Comparison of ENCODE assay signal across 1 cellular context in the genomic region with DNA sequence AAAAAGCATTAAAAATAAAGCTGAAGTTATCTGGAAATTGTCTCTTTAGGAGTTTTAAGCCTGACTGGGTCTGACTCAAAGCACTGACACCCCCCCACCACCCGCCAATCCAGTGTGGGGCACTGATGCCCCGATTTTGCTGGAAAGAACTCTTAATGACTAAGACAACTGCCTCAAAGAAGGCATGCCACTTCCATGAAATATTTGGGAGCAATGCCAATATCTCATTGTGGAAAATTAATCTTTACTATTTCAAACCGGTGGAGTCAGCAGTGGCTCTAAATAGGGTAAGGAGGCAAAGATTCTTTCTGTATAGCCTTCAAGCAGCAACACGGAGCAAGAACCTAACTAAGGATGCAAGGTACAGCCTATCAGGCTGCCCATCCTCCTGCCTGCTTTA.
TF ChIP-seq lines count a peak whose summit lies in the region.

No MANE protein-coding gene starts in this region.

TF ChIP-seq in SK-N-SH, 30 proteins besides CTCF, POLR2A, EP300 and RAD21 (continued from another document):
- TF ChIP-seq FOSL2 (IDR thresholded peaks at IDR 0.05; ENCODE audit: borderline replicate concordance, low read depth) (peak; percentile 59), TAF1 (IDR thresholded peaks at IDR 0.05; ENCODE audit: borderline replicate concordance, low read depth, low read length) (no peak), ELF1 (IDR thresholded peaks at IDR 0.05) (no peak), GABPA (IDR thresholded peaks at IDR 0.05; ENCODE audit: low read depth) (no peak), MXI1 (IDR thresholded peaks at IDR 0.05; ENCODE audit: low read depth, low read length) (no peak), MEF2A (IDR thresholded peaks at IDR 0.05; ENCODE audit: borderline replicate concordance, low read depth) (no peak), TCF12 (IDR thresholded peaks at IDR 0.05) (peak; percentile 47; the same call in 1 of the 2 replicates), USF2 (IDR thresholded peaks at IDR 0.05; ENCODE audit: borderline replicate concordance, low read depth, low read length) (no peak), ZBTB33 (IDR thresholded peaks at IDR 0.05; ENCODE audit: borderline replicate concordance, low read depth) (no peak), SMC3 (IDR thresholded peaks at IDR 0.05; ENCODE audit: low read depth, low read length) (no peak), RFX5 (IDR thresholded peaks at IDR 0.05; ENCODE audit: low read length) (no peak), CHD2 (IDR thresholded peaks at IDR 0.05; ENCODE audit: low read length, partially characterized antibody) (no peak), RXRA (IDR thresholded peaks at IDR 0.05; ENCODE audit: borderline replicate concordance, low read depth) (no peak), NFIC (IDR thresholded peaks at IDR 0.05; ENCODE audit: borderline replicate concordance) (peak; percentile 83), SIN3A (IDR thresholded peaks at IDR 0.05; ENCODE audit: borderline replicate concordance, low read depth, low read length) (no peak), GATA2 (CRISPR knock-in tag; IDR thresholded peaks at IDR 0.05) (no peak), PBX3 (IDR thresholded peaks at IDR 0.05) (peak; percentile 63), YY1 (IDR thresholded peaks at IDR 0.05; ENCODE audit: low read depth) (no peak), NRF1 (IDR thresholded peaks at IDR 0.05; ENCODE audit: low read depth, low read length) (no peak)
- TF ChIP-seq, protein P1, sequence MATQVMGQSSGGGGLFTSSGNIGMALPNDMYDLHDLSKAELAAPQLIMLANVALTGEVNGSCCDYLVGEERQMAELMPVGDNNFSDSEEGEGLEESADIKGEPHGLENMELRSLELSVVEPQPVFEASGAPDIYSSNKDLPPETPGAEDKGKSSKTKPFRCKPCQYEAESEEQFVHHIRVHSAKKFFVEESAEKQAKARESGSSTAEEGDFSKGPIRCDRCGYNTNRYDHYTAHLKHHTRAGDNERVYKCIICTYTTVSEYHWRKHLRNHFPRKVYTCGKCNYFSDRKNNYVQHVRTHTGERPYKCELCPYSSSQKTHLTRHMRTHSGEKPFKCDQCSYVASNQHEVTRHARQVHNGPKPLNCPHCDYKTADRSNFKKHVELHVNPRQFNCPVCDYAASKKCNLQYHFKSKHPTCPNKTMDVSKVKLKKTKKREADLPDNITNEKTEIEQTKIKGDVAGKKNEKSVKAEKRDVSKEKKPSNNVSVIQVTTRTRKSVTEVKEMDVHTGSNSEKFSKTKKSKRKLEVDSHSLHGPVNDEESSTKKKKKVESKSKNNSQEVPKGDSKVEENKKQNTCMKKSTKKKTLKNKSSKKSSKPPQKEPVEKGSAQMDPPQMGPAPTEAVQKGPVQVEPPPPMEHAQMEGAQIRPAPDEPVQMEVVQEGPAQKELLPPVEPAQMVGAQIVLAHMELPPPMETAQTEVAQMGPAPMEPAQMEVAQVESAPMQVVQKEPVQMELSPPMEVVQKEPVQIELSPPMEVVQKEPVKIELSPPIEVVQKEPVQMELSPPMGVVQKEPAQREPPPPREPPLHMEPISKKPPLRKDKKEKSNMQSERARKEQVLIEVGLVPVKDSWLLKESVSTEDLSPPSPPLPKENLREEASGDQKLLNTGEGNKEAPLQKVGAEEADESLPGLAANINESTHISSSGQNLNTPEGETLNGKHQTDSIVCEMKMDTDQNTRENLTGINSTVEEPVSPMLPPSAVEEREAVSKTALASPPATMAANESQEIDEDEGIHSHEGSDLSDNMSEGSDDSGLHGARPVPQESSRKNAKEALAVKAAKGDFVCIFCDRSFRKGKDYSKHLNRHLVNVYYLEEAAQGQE (IDR thresholded peaks at IDR 0.05; ENCODE audit: low read depth, low read length) = no peak
- TF ChIP-seq, protein P2, sequence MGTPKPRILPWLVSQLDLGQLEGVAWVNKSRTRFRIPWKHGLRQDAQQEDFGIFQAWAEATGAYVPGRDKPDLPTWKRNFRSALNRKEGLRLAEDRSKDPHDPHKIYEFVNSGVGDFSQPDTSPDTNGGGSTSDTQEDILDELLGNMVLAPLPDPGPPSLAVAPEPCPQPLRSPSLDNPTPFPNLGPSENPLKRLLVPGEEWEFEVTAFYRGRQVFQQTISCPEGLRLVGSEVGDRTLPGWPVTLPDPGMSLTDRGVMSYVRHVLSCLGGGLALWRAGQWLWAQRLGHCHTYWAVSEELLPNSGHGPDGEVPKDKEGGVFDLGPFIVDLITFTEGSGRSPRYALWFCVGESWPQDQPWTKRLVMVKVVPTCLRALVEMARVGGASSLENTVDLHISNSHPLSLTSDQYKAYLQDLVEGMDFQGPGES (IDR thresholded peaks at IDR 0.05; ENCODE audit: low read depth, low read length) = no peak
- TF ChIP-seq, protein P3, sequence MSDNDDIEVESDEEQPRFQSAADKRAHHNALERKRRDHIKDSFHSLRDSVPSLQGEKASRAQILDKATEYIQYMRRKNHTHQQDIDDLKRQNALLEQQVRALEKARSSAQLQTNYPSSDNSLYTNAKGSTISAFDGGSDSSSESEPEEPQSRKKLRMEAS (IDR thresholded peaks at IDR 0.05; ENCODE audit: low read depth) = peak; percentile 77
